ENCODE assay signal across 12 cellular contexts in the genomic region with DNA sequence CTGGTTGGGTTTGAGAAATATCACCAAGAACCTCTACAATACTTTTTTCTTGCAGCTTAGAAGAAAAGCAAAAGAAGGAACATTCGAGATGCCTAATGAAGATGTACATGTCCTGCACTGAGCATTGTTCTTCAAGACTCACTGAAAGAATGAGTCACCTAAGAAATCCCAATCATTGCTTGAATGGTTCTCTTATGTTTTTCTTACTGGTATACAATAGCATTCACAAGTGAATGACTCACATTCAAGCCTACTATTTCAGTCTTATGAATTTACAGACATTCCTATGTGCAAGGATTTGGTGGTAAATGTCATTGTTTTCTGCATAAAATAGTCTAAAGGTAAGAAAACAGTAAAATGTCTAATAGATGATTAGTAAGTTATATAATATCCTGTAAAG.
A peak's percentile ranks its signal among the peaks of the same experiment; 100 is the strongest.
DNase-seq lines count a peak whose midpoint lies in the region; ATAC-seq, FAIRE-seq and TF ChIP-seq lines count a peak whose summit lies in the region.
"Had no signal": no experiment of that assay in that cellular context is flagged by ENCODE, and none has a peak within 500 bp of the region (broad histone marks: within the 10 kb centered on the region; RNA-seq: fewer than 3 reads in every experiment).

No MANE protein-coding gene starts in this region.

- FAIRE-seq in urothelium cell line (lab: Jason Lieb, UNC): no peak
- FAIRE-seq: H1 had no signal

- TF ChIP-seq CTCF in fibroblast of pulmonary artery (IDR thresholded peaks at IDR 0.05; ENCODE audit: low read length, missing control alignments): no peak

- ATAC-seq in GM21825 (IDR thresholded peaks at IDR 0.05; ENCODE audit: unreplicated experiment): peak; percentile 58

- intact Hi-C loops in head of caudate nucleus (cut with DNase I): no loop called here

- in situ Hi-C loops in SK-MEL-5 (cut with HindIII; ENCODE audit: low pct_unique_long_range_greater_than_20kb, low sequenced_read_pairs): no loop called here

- no peak overlapping the region for H3K4me3 ChIP-seq in fibroblast of pulmonary artery (replicated peaks; ENCODE audit: low read depth, low read length)
- H3K4me3 ChIP-seq: MG63 had no signal

- DNase-seq in SK-MEL-5 (ENCODE audit: low read depth, low spot score) (peak; percentile 34), fibroblast of pulmonary artery (ENCODE audit: low read depth) (peak; percentile 93), urothelium cell line (ENCODE audit: low spot score) (peak; percentile 26), NCI-H748 treated with DMSO at 0.1 percent for 48 hours (lab: John Stamatoyannopoulos, UW) (no peak), head of caudate nucleus (no peak), NCI-H1930 (lab: John Stamatoyannopoulos, UW) (no peak)
- DNase-seq: activated CD4-positive, alpha-beta T cell treated with anti-CD3 and anti-CD28 coated beads, Interleukin-2, amount 50 U/mL, for 4 hours; endodermal cell; MG63; NCI-H510A had no signal

Comparison
In these comparisons a context has a peak if more than half of its experiments do, and no peak if none do; other contexts are left out.
1. DNase-seq: peak in SK-MEL-5 (single experiment), fibroblast of pulmonary artery (single experiment) and urothelium cell line (single experiment); none in NCI-H748 treated with DMSO at 0.1 percent for 48 hours (single experiment), head of caudate nucleus (0 of 42) and NCI-H1930 (0 of 2).